In the genomic region with DNA sequence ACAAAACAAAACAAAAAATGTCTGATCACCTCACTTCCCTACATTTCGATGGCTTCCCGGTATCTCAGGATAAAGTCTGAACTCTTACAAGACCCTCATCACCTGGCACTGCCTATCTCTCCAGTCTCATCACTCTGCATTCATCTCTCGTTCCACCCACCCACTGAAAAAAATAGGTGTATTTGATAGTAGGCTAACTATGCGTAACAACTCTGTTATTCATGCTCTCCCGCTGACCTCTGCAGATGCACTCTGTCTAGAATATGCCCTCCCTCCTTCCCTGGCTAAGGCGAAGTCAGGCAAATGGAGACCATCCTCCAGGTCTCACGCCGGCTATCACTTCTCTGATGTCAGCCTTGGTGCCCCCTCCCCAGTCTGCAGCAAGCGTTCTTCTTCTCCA, we compare ENCODE assay signal across 25 cellular contexts.
"Had no signal": no experiment of that assay in that cellular context is flagged by ENCODE, and none has a peak within 500 bp of the region (broad histone marks: within the 10 kb centered on the region; RNA-seq: fewer than 3 reads in every experiment).

No MANE protein-coding gene starts in this region.

- H3K4me3 ChIP-seq: lung, mucosa of descending colon, ovary, psoas muscle, skin epidermis, thoracic aorta, tibial nerve, upper lobe of left lung had no signal

- H3K9me3 ChIP-seq: mucosa of descending colon, ovary, psoas muscle, thoracic aorta, tibial nerve, upper lobe of left lung had no signal

- H3K27ac ChIP-seq: ovary, psoas muscle, skin epidermis, thoracic aorta, tibial nerve, upper lobe of left lung had no signal

- H3K4me1 ChIP-seq: psoas muscle had no signal

- H3K27me3 Mint-ChIP-seq: memory B cell; stimulated activated naive B cell treated with anti-CD40 and anti-IgM and Interleukin-4, amounts not matched to agents 10 μg/mL and 1 μg/mL and 100 μg/mL, for 72 hours had no signal

- H3K4me3 Mint-ChIP-seq: memory B cell; mesothelial cell of epicardium; naive B cell; natural killer cell treated with Interleukin-12 subunit alpha and Interleukin-12 subunit beta and Interleukin-15 and Interleukin-18, amount 100 ng/mL, for 72 hours; stimulated activated naive B cell treated with anti-CD40 and anti-IgM and Interleukin-4, amounts not matched to agents 10 μg/mL and 1 μg/mL and 100 μg/mL, for 72 hours; stimulated activated naive CD8-positive, alpha-beta T cell treated with anti-CD3 and anti-CD28 coated beads, Interleukin-15, Interleukin-2, amounts not matched to agents 100 ng/mL and 50 ng/mL, for 24 hours had no signal

- FAIRE-seq: colon, frontal cortex, keratinocyte, urothelium cell line had no signal

- ATAC-seq: mucosa of descending colon; natural killer cell treated with Interleukin-12 subunit alpha and Interleukin-12 subunit beta and Interleukin-15 and Interleukin-18, amount 100 ng/mL, for 72 hours; psoas muscle; right cardiac atrium; stimulated activated naive B cell treated with anti-CD40 and anti-IgM and Interleukin-4, amounts not matched to agents 10 μg/mL and 1 μg/mL and 100 μg/mL, for 72 hours had no signal

- H3K36me3 ChIP-seq: ovary, thoracic aorta, tibial nerve, upper lobe of left lung had no signal

- DNase-seq: dorsolateral prefrontal cortex; effector CD4-positive, alpha-beta T cell; mucosa of descending colon; naive B cell; nucleus accumbens; ovary; posterior cingulate gyrus; psoas muscle; right cardiac atrium; stimulated activated CD4-positive, alpha-beta T cell treated with anti-CD3 and anti-CD28 coated beads, Interleukin-15, amount 100 ng/mL, for 24 hours; stimulated activated CD4-positive, alpha-beta T cell treated with anti-CD3 and anti-CD28 coated beads, Interleukin-2, amount 100 ng/mL, for 48 hours; stimulated activated naive B cell treated with anti-CD40 and anti-IgM and Interleukin-4, amounts not matched to agents 10 μg/mL and 1 μg/mL and 100 μg/mL, for 72 hours had no signal

- H3K27ac Mint-ChIP-seq: memory B cell; natural killer cell treated with Interleukin-12 subunit alpha and Interleukin-12 subunit beta and Interleukin-15 and Interleukin-18, amount 100 ng/mL, for 72 hours; stimulated activated naive B cell treated with anti-CD40 and anti-IgM and Interleukin-4, amounts not matched to agents 10 μg/mL and 1 μg/mL and 100 μg/mL, for 72 hours; stimulated activated naive CD8-positive, alpha-beta T cell treated with anti-CD3 and anti-CD28 coated beads, Interleukin-15, Interleukin-2, amounts not matched to agents 100 ng/mL and 50 ng/mL, for 24 hours had no signal

- H3K36me3 Mint-ChIP-seq: mesothelial cell of epicardium; naive B cell; natural killer cell treated with Interleukin-12 subunit alpha and Interleukin-12 subunit beta and Interleukin-15 and Interleukin-18, amount 100 ng/mL, for 72 hours had no signal

- H3K9me3 Mint-ChIP-seq: memory B cell; naive B cell; natural killer cell treated with Interleukin-12 subunit alpha and Interleukin-12 subunit beta and Interleukin-15 and Interleukin-18, amount 100 ng/mL, for 72 hours; stimulated activated naive B cell treated with anti-CD40 and anti-IgM and Interleukin-4, amounts not matched to agents 10 μg/mL and 1 μg/mL and 100 μg/mL, for 72 hours; stimulated activated naive CD8-positive, alpha-beta T cell treated with anti-CD3 and anti-CD28 coated beads, Interleukin-15, Interleukin-2, amounts not matched to agents 100 ng/mL and 50 ng/mL, for 24 hours had no signal

- H3K27me3 ChIP-seq: dorsolateral prefrontal cortex, ovary, tibial nerve, upper lobe of left lung had no signal
